Comparison of ENCODE assay signal across 8 cellular contexts in the genomic region with DNA sequence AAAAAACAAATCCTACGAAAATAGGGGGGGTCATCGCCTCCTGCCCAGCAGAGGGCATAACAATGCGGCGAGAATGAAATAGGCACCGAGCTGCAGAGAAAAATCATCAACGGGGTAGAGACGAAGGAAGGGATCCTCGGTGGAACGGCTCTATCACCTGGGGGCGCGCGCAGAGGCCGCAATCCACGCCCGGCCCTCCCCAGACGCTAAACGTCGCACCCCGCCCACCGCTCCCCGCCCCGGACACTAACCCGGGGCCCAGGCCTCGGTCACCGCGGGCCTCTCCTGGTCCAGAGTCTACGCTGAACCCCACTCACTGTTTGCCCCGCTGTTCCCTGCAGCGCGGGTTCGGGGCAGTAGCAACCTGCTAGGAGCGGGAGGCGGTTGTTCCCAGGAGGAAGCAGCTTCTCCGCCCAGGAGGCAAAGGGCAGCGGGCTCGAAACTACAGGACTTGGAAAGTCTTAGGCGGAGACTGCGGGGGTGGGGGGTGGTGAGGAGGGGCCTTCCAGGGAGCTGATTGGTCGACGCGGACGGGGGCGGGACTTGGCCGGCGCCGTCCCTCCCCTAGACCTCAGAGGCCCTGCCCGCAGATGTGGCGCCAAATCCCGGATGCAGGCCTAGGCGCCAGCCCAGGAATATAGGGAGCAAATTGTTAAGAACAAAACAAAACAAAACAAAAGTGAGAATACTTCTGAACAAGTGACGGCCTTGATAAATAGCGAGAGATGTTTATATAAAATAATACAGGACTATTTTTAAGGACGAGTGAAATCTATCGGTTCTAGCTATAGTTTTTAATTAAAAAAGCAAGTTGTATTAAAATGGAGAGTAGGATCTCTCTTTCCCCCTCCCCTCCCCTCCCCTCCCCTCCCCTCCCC. TPM values are rescaled to one million over a fixed set of nuclear protein-coding genes. Genes with fewer than 3 reads are reported as not detected.
DNase-seq lines count a peak whose midpoint lies in the region; ATAC-seq and TF ChIP-seq lines count a peak whose summit lies in the region.

A gene with protein sequence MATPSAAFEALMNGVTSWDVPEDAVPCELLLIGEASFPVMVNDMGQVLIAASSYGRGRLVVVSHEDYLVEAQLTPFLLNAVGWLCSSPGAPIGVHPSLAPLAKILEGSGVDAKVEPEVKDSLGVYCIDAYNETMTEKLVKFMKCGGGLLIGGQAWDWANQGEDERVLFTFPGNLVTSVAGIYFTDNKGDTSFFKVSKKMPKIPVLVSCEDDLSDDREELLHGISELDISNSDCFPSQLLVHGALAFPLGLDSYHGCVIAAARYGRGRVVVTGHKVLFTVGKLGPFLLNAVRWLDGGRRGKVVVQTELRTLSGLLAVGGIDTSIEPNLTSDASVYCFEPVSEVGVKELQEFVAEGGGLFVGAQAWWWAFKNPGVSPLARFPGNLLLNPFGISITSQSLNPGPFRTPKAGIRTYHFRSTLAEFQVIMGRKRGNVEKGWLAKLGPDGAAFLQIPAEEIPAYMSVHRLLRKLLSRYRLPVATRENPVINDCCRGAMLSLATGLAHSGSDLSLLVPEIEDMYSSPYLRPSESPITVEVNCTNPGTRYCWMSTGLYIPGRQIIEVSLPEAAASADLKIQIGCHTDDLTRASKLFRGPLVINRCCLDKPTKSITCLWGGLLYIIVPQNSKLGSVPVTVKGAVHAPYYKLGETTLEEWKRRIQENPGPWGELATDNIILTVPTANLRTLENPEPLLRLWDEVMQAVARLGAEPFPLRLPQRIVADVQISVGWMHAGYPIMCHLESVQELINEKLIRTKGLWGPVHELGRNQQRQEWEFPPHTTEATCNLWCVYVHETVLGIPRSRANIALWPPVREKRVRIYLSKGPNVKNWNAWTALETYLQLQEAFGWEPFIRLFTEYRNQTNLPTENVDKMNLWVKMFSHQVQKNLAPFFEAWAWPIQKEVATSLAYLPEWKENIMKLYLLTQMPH (minus strand): TSS at position 467 of the 878 bp plus-strand sequence. CDS start 25,568 bp downstream, outside the sequence.

- ATAC-seq in SK-N-SH treated with all-trans-retinoic acid at 6 μM for 48 hours (peak; percentile 95), thoracic aorta (ENCODE audit: insufficient number of reproducible peaks, low FRiP score, low read depth) (peak; percentile 83)
- peak; percentile 95 to 97 for ATAC-seq in activated naive CD4-positive, alpha-beta T cell treated with anti-CD3 and anti-CD28 coated beads, Interleukin-2, amount 50 U/mL, for 72 hours

- H3K4me3 ChIP-seq in osteoblast (ENCODE audit: insufficient read depth, low read length) (peak within 1 kb of the TSS; percentile 97), thoracic aorta (peak within 1 kb of the TSS; percentile 79)

- H3K27me3 Mint-ChIP-seq in HFFc6 (ENCODE audit: insufficient read depth) = no peaks in the 10 kb centered on the region

- CTCF ChIA-PET in GM10248 (lab: Yijun Ruan, JAX) = interaction anchor here (0.8 to 3.9 kb wide), 14 partner anchors 9 to 602 kb away, joined by 3 to 28 read pairs (median 5); no protein-coding TSS in a partner anchor

- H3K9me3 ChIP-seq in osteoblast (ENCODE audit: low read depth, low read length) = no peaks in the 10 kb centered on the region
- no peaks in the 10 kb centered on the region for H3K9me3 ChIP-seq in thoracic aorta

- H3K36me3 ChIP-seq in osteoblast (ENCODE audit: insufficient read depth, low read length) = no peaks in the 10 kb centered on the region
- H3K36me3 ChIP-seq in thoracic aorta = no peaks in the 10 kb centered on the region

- peaks cover 12% of the 10 kb centered on the region for H4K20me1 ChIP-seq in osteoblast (ENCODE audit: insufficient read depth, low read length)

- POLR2A ChIA-PET in GM10248 (lab: Yijun Ruan, JAX) = interaction anchor here (0.9 to 1.3 kb wide), 2 partner anchors 16 to 21 kb away, joined by 3 read pairs; no protein-coding TSS in a partner anchor

- peak within 1 kb of the TSS; percentile 96 for H3K4me2 ChIP-seq in osteoblast (ENCODE audit: insufficient read depth, low read length)

- H3K27ac ChIP-seq in osteoblast (ENCODE audit: low read depth, low read length) = peak within 1 kb of the TSS; percentile 82
- peak within 1 kb of the TSS; percentile 78 to 89 for H3K27ac ChIP-seq in thoracic aorta

- peaks cover 44% of the 10 kb centered on the region for H3K79me2 ChIP-seq in osteoblast (ENCODE audit: insufficient read depth, low read length)

- H3K27me3 ChIP-seq in osteoblast (ENCODE audit: insufficient read depth, low read length) (no peaks in the 10 kb centered on the region), thoracic aorta (replicated peaks; ENCODE audit: insufficient read depth) (no peaks in the 10 kb centered on the region)

- peak within 1 kb of the TSS; percentile 97 for H3K4me3 Mint-ChIP-seq in HFFc6

- H2AFZ ChIP-seq in osteoblast (ENCODE audit: low read length) = peak within 1 kb of the TSS; percentile 97

- TF ChIP-seq CTCF in GM10248 (IDR thresholded peaks at IDR 0.05; ENCODE audit: control extremely low read depth, extremely low read depth, low read depth, missing control alignments) = peak; percentile 30
- peak; percentile 76 for TF ChIP-seq CTCF in HFFc6 (IDR thresholded peaks at IDR 0.05)
- TF ChIP-seq CTCF in osteoblast (IDR thresholded peaks at IDR 0.05; ENCODE audit: extremely low read depth, low read depth, low read length) = peak; percentile 51
- TF ChIP-seq CTCF in thoracic aorta (IDR thresholded peaks at IDR 0.05) = peak; percentile 30

- DNase-seq in GM10248 (ENCODE audit: extremely low spot score) = peak; percentile 97
- DNase-seq in HFFc6 = peak; percentile 84
- peak; percentile 88 for DNase-seq in NAMALWA (ENCODE audit: low spot score)
- peak; percentile 83 to 89 for DNase-seq in activated naive CD4-positive, alpha-beta T cell treated with anti-CD3 and anti-CD28 coated beads, Interleukin-2, amount 50 U/mL, for 72 hours (ENCODE audit: low spot score in 2 of 2)
- peak; percentile 69 for DNase-seq in glomerular endothelial cell (ENCODE audit: extremely low read depth, low read depth, low spot score)
- DNase-seq in osteoblast (ENCODE audit: insufficient read length, low spot score, missing footprints) = peak; percentile 99
- DNase-seq in thoracic aorta (ENCODE audit: low spot score) = peak; percentile 87

- H3K4me1 ChIP-seq in osteoblast (ENCODE audit: insufficient read depth, low read length) (peaks cover 16% of the 10 kb centered on the region), thoracic aorta (ENCODE audit: control insufficient read depth in 1 of 2, low read depth in 2 of 2) (peaks cover 12 to 24% of the 10 kb centered on the region in 2 donors)

- H3K9me3 Mint-ChIP-seq in HFFc6 = no peaks in the 10 kb centered on the region
- H3K9me3 Mint-ChIP-seq in activated naive CD4-positive, alpha-beta T cell treated with anti-CD3 and anti-CD28 coated beads, Interleukin-2, amount 50 U/mL, for 72 hours = no peaks in the 10 kb centered on the region

- peaks cover 36% of the 10 kb centered on the region for H3K4me1 Mint-ChIP-seq in HFFc6 (ENCODE audit: low read depth)

- H3K36me3 Mint-ChIP-seq in HFFc6 (ENCODE audit: low read depth) = no peaks in the 10 kb centered on the region
- H3K36me3 Mint-ChIP-seq in activated naive CD4-positive, alpha-beta T cell treated with anti-CD3 and anti-CD28 coated beads, Interleukin-2, amount 50 U/mL, for 72 hours = peaks cover 6 to 7% of the 10 kb centered on the region in 2 donors

- peak within 1 kb of the TSS; percentile 93 for H3K27ac Mint-ChIP-seq in HFFc6
- peak within 1 kb of the TSS; percentile 86 to 90 for H3K27ac Mint-ChIP-seq in activated naive CD4-positive, alpha-beta T cell treated with anti-CD3 and anti-CD28 coated beads, Interleukin-2, amount 50 U/mL, for 72 hours

TF ChIP-seq in SK-N-SH treated with all-trans-retinoic acid at 6 μM for 48 hours, 23 proteins besides CTCF, POLR2A, EP300 and RAD21:
- no peak for TF ChIP-seq BACH2 (CRISPR knock-in tag; IDR thresholded peaks at IDR 0.05; ENCODE audit: borderline replicate concordance)
- TF ChIP-seq, protein P1, sequence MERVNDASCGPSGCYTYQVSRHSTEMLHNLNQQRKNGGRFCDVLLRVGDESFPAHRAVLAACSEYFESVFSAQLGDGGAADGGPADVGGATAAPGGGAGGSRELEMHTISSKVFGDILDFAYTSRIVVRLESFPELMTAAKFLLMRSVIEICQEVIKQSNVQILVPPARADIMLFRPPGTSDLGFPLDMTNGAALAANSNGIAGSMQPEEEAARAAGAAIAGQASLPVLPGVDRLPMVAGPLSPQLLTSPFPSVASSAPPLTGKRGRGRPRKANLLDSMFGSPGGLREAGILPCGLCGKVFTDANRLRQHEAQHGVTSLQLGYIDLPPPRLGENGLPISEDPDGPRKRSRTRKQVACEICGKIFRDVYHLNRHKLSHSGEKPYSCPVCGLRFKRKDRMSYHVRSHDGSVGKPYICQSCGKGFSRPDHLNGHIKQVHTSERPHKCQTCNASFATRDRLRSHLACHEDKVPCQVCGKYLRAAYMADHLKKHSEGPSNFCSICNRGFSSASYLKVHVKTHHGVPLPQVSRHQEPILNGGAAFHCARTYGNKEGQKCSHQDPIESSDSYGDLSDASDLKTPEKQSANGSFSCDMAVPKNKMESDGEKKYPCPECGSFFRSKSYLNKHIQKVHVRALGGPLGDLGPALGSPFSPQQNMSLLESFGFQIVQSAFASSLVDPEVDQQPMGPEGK (CRISPR knock-in tag; IDR thresholded peaks at IDR 0.05; ENCODE audit: borderline replicate concordance) = peak; percentile 93; the same call in 1 of the 2 replicates

RNA-seq across cellular contexts. Expression of the gene that starts here (rescaled TPM):
- total RNA-seq in HFFc6 (2021; fragmentation: NEBNext Ultra II Directional; extraction: Animal tissue kit (Norgen Biotek cat#: 25700)) = 10 to 100 TPM; 57.1 to 90.3 (median 65.1) TPM
- total RNA-seq in activated naive CD4-positive, alpha-beta T cell treated with anti-CD3 and anti-CD28 coated beads, Interleukin-2, amount 50 U/mL, for 72 hours = 10 to 100 TPM; 19.9 to 23.0 TPM
- total RNA-seq in glomerular endothelial cell (56.3 and 63.1 TPM in 2 replicates), osteoblast (57.2 and 77.1 TPM in 2 replicates), thoracic aorta (10 to 100 TPM; 28.4 to 28.6 TPM)

Comparison
In these comparisons a context has a peak if more than half of its experiments do, and no peak if none do; other contexts are left out.
1. Peak in every context shown above with its lines: DNase-seq, ATAC-seq, H3K4me3 ChIP-seq and H3K27ac ChIP-seq.